19 cellular contexts compared by ENCODE assay signal in genomic region chr2:96945011-96945410, GRCh38. TPM values are rescaled to one million over a fixed set of nuclear protein-coding genes. Genes with fewer than 3 reads are reported as not detected.
DNase-seq lines count a peak whose midpoint lies in the region; ATAC-seq and TF ChIP-seq lines count a peak whose summit lies in the region.
"Had no signal": no experiment of that assay in that cellular context is flagged by ENCODE, and none has a peak within 500 bp of the region (broad histone marks: within the 10 kb centered on the region; RNA-seq: fewer than 3 reads in every experiment).

No MANE protein-coding gene starts in this region.

- H3K4me3 Mint-ChIP-seq in activated T-cell treated with anti-CD3 and anti-CD28 coated beads, Interleukin-2, amount 50 U/mL, for 4 hours = no peak overlapping the region
- H3K4me3 Mint-ChIP-seq: CD4-positive, CD25-positive, alpha-beta regulatory T cell; natural killer cell had no signal

- H3K23ac ChIP-seq in trophoblast cell (ENCODE audit: low read length) = no peak overlapping the region

- H3K27me3 Mint-ChIP-seq in activated T-cell treated with anti-CD3 and anti-CD28 coated beads, Interleukin-2, amount 50 U/mL, for 4 hours (ENCODE audit: low read depth) = no peaks in the 10 kb centered on the region

- no peak overlapping the region for H3K14ac ChIP-seq in trophoblast cell (ENCODE audit: low read length)

- peak overlapping the region; percentile 54; the same call in 1 of the 2 replicates for H2AFZ ChIP-seq in OCI-LY7 (ENCODE audit: low read length)
- no peak overlapping the region for H2AFZ ChIP-seq in trophoblast cell (ENCODE audit: insufficient read depth, low read length, poor library complexity)

- H4K91ac ChIP-seq in trophoblast cell (ENCODE audit: low read depth, low read length) = peak overlapping the region; percentile 37

- peaks cover 4% of the 10 kb centered on the region for H3K9me3 Mint-ChIP-seq in activated T-cell treated with anti-CD3 and anti-CD28 coated beads, Interleukin-2, amount 50 U/mL, for 4 hours
- H3K9me3 Mint-ChIP-seq: natural killer cell had no signal

- TF ChIP-seq CTCF in OCI-LY7 (conservative IDR thresholded peaks at IDR 0.05; ENCODE audit: low read length) = no peak
- no peak for TF ChIP-seq CTCF in right lobe of liver (IDR thresholded peaks at IDR 0.05)

- H3K4me1 ChIP-seq in OCI-LY7 (ENCODE audit: insufficient read depth, low read length, poor library complexity, severe bottlenecking) (no peaks in the 10 kb centered on the region), trophoblast cell (ENCODE audit: control insufficient read depth in 1 of 2, insufficient read depth in 2 of 2, low read length in 2 of 2) (peaks cover 7 to 8% of the 10 kb centered on the region in 2 experiments), right lobe of liver (no peaks in the 10 kb centered on the region)
- H3K4me1 ChIP-seq: left lung had no signal

- no peak overlapping the region for H2BK12ac ChIP-seq in trophoblast cell (ENCODE audit: low read length)

- no peaks in the 10 kb centered on the region for H3K9me2 ChIP-seq in OCI-LY7 (ENCODE audit: insufficient read depth, low read length)

- H3K4me2 ChIP-seq in OCI-LY7 (ENCODE audit: low read length) (no peak overlapping the region), trophoblast cell (ENCODE audit: low read length) (no peak overlapping the region)

- H4K8ac ChIP-seq in trophoblast cell (ENCODE audit: low read depth, low read length) = no peak overlapping the region

- CTCF ChIA-PET in OCI-LY7 (lab: Charles Lee; ENCODE audit: unreplicated experiment) = interaction anchor here (0.6 kb wide), 1 partner anchor 11 kb away, joined by 3 read pairs; no protein-coding TSS in a partner anchor

- H3K4ac ChIP-seq in trophoblast cell (ENCODE audit: low read depth, low read length) = no peak overlapping the region

- H4K12ac ChIP-seq in trophoblast cell (ENCODE audit: low read depth, low read length) = no peak overlapping the region

- H2BK120ac ChIP-seq in trophoblast cell (ENCODE audit: insufficient read depth, low read length, poor library complexity) = no peak overlapping the region

- ATAC-seq in activated T-cell treated with anti-CD3 and anti-CD28 coated beads, Interleukin-2, amount 50 U/mL, for 4 hours = no peak
- ATAC-seq in right lobe of liver = no peak
- ATAC-seq: left lung, natural killer cell had no signal

- H3K4me3 ChIP-seq in OCI-LY7 (ENCODE audit: low read depth, low read length, poor library complexity, severe bottlenecking) (no peak overlapping the region), trophoblast cell (ENCODE audit: low read depth, low read length) (no peak overlapping the region), right lobe of liver (no peak overlapping the region)
- H3K4me3 ChIP-seq: esophagus squamous epithelium, left lung, MG63, tibial nerve had no signal

- H3K36me3 ChIP-seq in OCI-LY7 (ENCODE audit: insufficient read depth, low read length) = no peaks in the 10 kb centered on the region
- no peaks in the 10 kb centered on the region for H3K36me3 ChIP-seq in trophoblast cell (ENCODE audit: control insufficient read depth in 1 of 2, insufficient read depth in 2 of 2, low read length in 2 of 2)
- no peaks in the 10 kb centered on the region for H3K36me3 ChIP-seq in right lobe of liver
- H3K36me3 ChIP-seq: esophagus squamous epithelium, left lung, MG63, tibial nerve had no signal

- TF ChIP-seq POLR2A in right lobe of liver (IDR thresholded peaks at IDR 0.05) = no peak

- no peak overlapping the region for H3K27ac ChIP-seq in OCI-LY7 (ENCODE audit: low read depth, low read length, poor library complexity, severe bottlenecking)
- H3K27ac ChIP-seq in trophoblast cell (ENCODE audit: low read depth, low read length) = no peak overlapping the region
- H3K27ac ChIP-seq in right lobe of liver = no peak overlapping the region
- H3K27ac ChIP-seq: 22Rv1, esophagus squamous epithelium, left lung had no signal

- peaks cover 27% of the 10 kb centered on the region for H3K4me1 Mint-ChIP-seq in activated T-cell treated with anti-CD3 and anti-CD28 coated beads, Interleukin-2, amount 50 U/mL, for 4 hours (ENCODE audit: low read depth)

- H2AK5ac ChIP-seq in trophoblast cell (ENCODE audit: low read length) = no peak overlapping the region

- POLR2A ChIA-PET in OCI-LY7 (lab: Charles Lee) = no interaction called here

- DNase-seq in DMS 273 (lab: John Stamatoyannopoulos, UW; ENCODE audit: unreplicated experiment) (peak; percentile 55), DMS 273 treated with DMSO at 0.1 percent for 48 hours (lab: John Stamatoyannopoulos, UW) (no peak), NCI-H128 (lab: John Stamatoyannopoulos, UW; ENCODE audit: unreplicated experiment) (peak; percentile 27), OCI-LY7 (ENCODE audit: low spot score) (no peak), trophoblast cell (no peak), right lobe of liver (no peak)
- no peak for DNase-seq in activated T-cell treated with anti-CD3 and anti-CD28 coated beads, Interleukin-2, amount 50 U/mL, for 4 hours
- DNase-seq in stimulated activated CD4-positive, alpha-beta T cell treated with anti-CD3 and anti-CD28 coated beads, Interleukin-15, amount 100 ng/mL, for 24 hours = no peak
- DNase-seq: activated CD4-positive, alpha-beta T cell treated with anti-CD3 and anti-CD28 coated beads, Interleukin-2, amount 50 U/mL, for 48 hours; CD4-positive, CD25-positive, alpha-beta regulatory T cell; dermis blood vessel endothelial cell; esophagus squamous epithelium; GDM1; MG63; natural killer cell had no signal

- H3K36me3 Mint-ChIP-seq in activated T-cell treated with anti-CD3 and anti-CD28 coated beads, Interleukin-2, amount 50 U/mL, for 4 hours (ENCODE audit: insufficient read depth) = no peaks in the 10 kb centered on the region
- H3K36me3 Mint-ChIP-seq: natural killer cell had no signal

- no peaks in the 10 kb centered on the region for H3K27me3 ChIP-seq in trophoblast cell (ENCODE audit: insufficient read depth, low read length)
- H3K27me3 ChIP-seq in right lobe of liver = no peaks in the 10 kb centered on the region
- H3K27me3 ChIP-seq: esophagus squamous epithelium, left lung, MG63, tibial nerve had no signal

- H3K79me1 ChIP-seq in trophoblast cell (ENCODE audit: low read length) = no peaks in the 10 kb centered on the region

- BruUV-seq in OCI-LY7 (replicated peaks; lab: Mats Ljungman, UMichigan) = no TSS peak

- H3K9me3 ChIP-seq in OCI-LY7 (ENCODE audit: low read length) (0 out of 2 replicates have a peak, but pooled peaks cover 6% of the 10 kb centered on the region), trophoblast cell (ENCODE audit: insufficient read depth, low read depth, low read length) (no peaks in the 10 kb centered on the region), right lobe of liver (no peaks in the 10 kb centered on the region)

- H2BK5ac ChIP-seq in trophoblast cell (ENCODE audit: low read depth, low read length, poor library complexity) = no peak overlapping the region

- H3K79me2 ChIP-seq in OCI-LY7 (ENCODE audit: insufficient read depth, low read depth, low read length) = no peaks in the 10 kb centered on the region
- no peaks in the 10 kb centered on the region for H3K79me2 ChIP-seq in trophoblast cell (ENCODE audit: control insufficient read depth, insufficient read depth, low read length, poor library complexity)

- intact Hi-C loops in OCI-LY7 (cut with micrococcal nuclease; ENCODE audit: unreplicated experiment) (no loop called here), right lobe of liver (cut with DNase I) (loop anchor here in 1 of 2 donors (5.0 kb wide), 1 partner anchor 83 kb away; no protein-coding TSS in a partner anchor)

- H3K18ac ChIP-seq in trophoblast cell (ENCODE audit: low read length) = no peak overlapping the region

- no peak overlapping the region for H3K9ac ChIP-seq in trophoblast cell (ENCODE audit: low read length)

- no CpG with 5 or more reads among the region's 6 CpGs for WGBS in trophoblast cell (ENCODE audit: extremely low coverage, insufficient coverage, insufficient read length)
- WGBS in right lobe of liver (ENCODE audit: insufficient coverage, low coverage, low lambda C conversion rate, missing lambda C conversion rate) = 86% methylated on average over 6 of the region's 6 CpGs

- H4K20me1 ChIP-seq in OCI-LY7 (ENCODE audit: insufficient read depth, low read length) = no peaks in the 10 kb centered on the region

RNA-seq across cellular contexts. Expression of gene FAM178B, which starts 41.4 kb away (rescaled TPM):
- total RNA-seq in OCI-LY7 (2014; rRNA removed; shearing (Covaris generic)) = not detected in 2 replicates
- total RNA-seq in OCI-LY7 (2022) (not detected in 2 replicates), right lobe of liver (under 1 TPM in 1 of 6 experiments, not detected in 5; 0.33 TPM)
- polyA plus RNA-seq in trophoblast cell (2013) = 2.4 TPM in 2 replicates
- total RNA-seq in activated T-cell treated with anti-CD3 and anti-CD28 coated beads, Interleukin-2, amount 50 U/mL, for 4 hours = under 1 TPM in 2 of 3 donors, not detected in 1; 0.25 to 0.33 TPM
- total RNA-seq: CD4-positive, CD25-positive, alpha-beta regulatory T cell; dermis blood vessel endothelial cell; HT-29 had no signal

Comparison
In these comparisons a context has a peak if more than half of its experiments do, and no peak if none do; other contexts are left out.
1. DNase-seq: peak in DMS 273 (single experiment) and NCI-H128 (single experiment); none in DMS 273 treated with DMSO at 0.1 percent for 48 hours (single experiment), OCI-LY7 (single experiment), trophoblast cell (0 of 2), activated T-cell treated with anti-CD3 and anti-CD28 coated beads, Interleukin-2, amount 50 U/mL, for 4 hours (single experiment), stimulated activated CD4-positive, alpha-beta T cell treated with anti-CD3 and anti-CD28 coated beads, Interleukin-15, amount 100 ng/mL, for 24 hours (single experiment) and right lobe of liver (0 of 3).